In genomic region chrX:47452112-47452511, GRCh38 we compare ENCODE assay signal across 36 cellular contexts.
"Had no signal": no experiment of that assay in that cellular context is flagged by ENCODE, and none has a peak within 500 bp of the region (broad histone marks: within the 10 kb centered on the region; RNA-seq: fewer than 3 reads in every experiment).

No MANE protein-coding gene starts in this region.

- H3K27me3 Mint-ChIP-seq: activated B cell treated with CpG ODN at 0.5 μM for 24 hours; activated CD4-positive, alpha-beta memory T cell treated with anti-CD3 and anti-CD28 coated beads for 36 hours; activated CD4-positive, alpha-beta T cell treated with anti-CD3 and anti-CD28 coated beads, Interleukin-2, amount 10 ng/mL, durations not matched to agents 24 days and 14 days; activated CD8-positive, alpha-beta T cell treated with anti-CD3 and anti-CD28 coated beads for 36 hours; activated naive CD8-positive, alpha-beta T cell treated with anti-CD3 and anti-CD28 coated beads for 36 hours; activated T-helper 17 cell treated with anti-CD3 and anti-CD28 coated beads, Interleukin-2, amount 50 U/mL, for 72 hours had no signal

- H3K4me1 Mint-ChIP-seq: activated CD4-positive, alpha-beta T cell treated with anti-CD3 and anti-CD28 coated beads, Interleukin-2, amount 10 ng/mL, durations not matched to agents 24 days and 14 days; activated naive CD8-positive, alpha-beta T cell treated with anti-CD3 and anti-CD28 coated beads for 36 hours; activated T-helper 17 cell treated with anti-CD3 and anti-CD28 coated beads, Interleukin-2, amount 50 U/mL, for 72 hours; brain had no signal

- H3K4me1 ChIP-seq: adrenal gland had no signal

- H3K36me3 ChIP-seq: adrenal gland, cardiac muscle cell had no signal

- DNase-seq: activated B cell treated with CpG ODN at 0.5 μM for 24 hours; activated CD4-positive, alpha-beta memory T cell treated with anti-CD3 and anti-CD28 coated beads for 36 hours; activated CD4-positive, alpha-beta T cell treated with anti-CD3 and anti-CD28 coated beads for 4 hours; activated CD4-positive, alpha-beta T cell treated with anti-CD3 and anti-CD28 coated beads, Interleukin-2, amount 10 ng/mL, durations not matched to agents 24 days and 14 days; activated CD4-positive, alpha-beta T cell treated with anti-CD3 and anti-CD28 coated beads, Interleukin-2, amount 50 U/mL, for 1 hour; activated CD4-positive, alpha-beta T cell treated with anti-CD3 and anti-CD28 coated beads, Interleukin-2, amount 50 U/mL, for 4 hours; activated CD4-positive, CD25-positive, alpha-beta regulatory T cell treated with anti-CD3 and anti-CD28 coated beads, Interleukin-2, amount 50 U/mL, for 72 hours; activated CD8-positive, alpha-beta memory T cell treated with anti-CD3 and anti-CD28 coated beads, Interleukin-2, amount 50 U/mL, for 4 hours; activated CD8-positive, alpha-beta T cell treated with anti-CD3 and anti-CD28 coated beads for 36 hours; activated effector memory CD4-positive, alpha-beta T cell treated with anti-CD3 and anti-CD28 coated beads, Interleukin-2, amount 50 U/mL, for 16 hours; activated gamma-delta T cell treated with Interleukin-2 at 50 U/mL for 16 hours; activated naive CD4-positive, alpha-beta T cell; activated naive CD4-positive, alpha-beta T cell treated with anti-CD3 and anti-CD28 coated beads for 36 hours; activated naive CD4-positive, alpha-beta T cell treated with anti-CD3 and anti-CD28 coated beads, Interleukin-2, amount 50 U/mL, for 16 hours; activated naive CD8-positive, alpha-beta T cell treated with anti-CD3 and anti-CD28 coated beads for 36 hours; activated T-cell treated with anti-CD3 and anti-CD28 coated beads for 4 hours; activated T-cell treated with anti-CD3 and anti-CD28 coated beads, Interleukin-2, amount 50 U/mL, for 1 hour; activated T-cell treated with anti-CD3 and anti-CD28 coated beads, Interleukin-2, amount 50 U/mL, for 4 hours; activated T-cell treated with anti-CD3 and anti-CD28 coated beads, Interleukin-2, amount 50 U/mL, for 72 hours; adrenal gland; amniotic stem cell; aorta; central memory CD4-positive, alpha-beta T cell; T-helper 1 cell; T-helper 2 cell; T-helper 9 cell had no signal

- FAIRE-seq: bronchial epithelial cell, TTC549 had no signal

- H3K27me3 ChIP-seq: adrenal gland, cardiac muscle cell had no signal

- H3K4me3 Mint-ChIP-seq: activated B cell treated with CpG ODN at 0.5 μM for 24 hours; activated CD4-positive, alpha-beta memory T cell treated with anti-CD3 and anti-CD28 coated beads for 36 hours; activated CD4-positive, alpha-beta T cell treated with anti-CD3 and anti-CD28 coated beads, Interleukin-2, amount 10 ng/mL, durations not matched to agents 24 days and 14 days; activated CD8-positive, alpha-beta T cell treated with anti-CD3 and anti-CD28 coated beads for 36 hours; activated naive CD4-positive, alpha-beta T cell treated with anti-CD3 and anti-CD28 coated beads for 36 hours; activated naive CD8-positive, alpha-beta T cell treated with anti-CD3 and anti-CD28 coated beads for 36 hours; activated T-cell treated with anti-CD3 and anti-CD28 coated beads, Interleukin-2, amount 50 U/mL, for 4 hours; activated T-cell treated with anti-CD3 and anti-CD28 coated beads, Interleukin-2, amount 50 U/mL, for 72 hours; activated T-helper 1 cell treated with anti-CD3 and anti-CD28 coated beads, Interleukin-12 subunit alpha, Interleukin-12 subunit beta, Interleukin-2, Interleukin-4 antibody, amounts not matched to agents 30 ng/mL and 10 ng/mL and 1 ng/mL, durations not matched to agents 14 hours and 24 hours and 36 hours; activated T-helper 17 cell treated with anti-CD3 and anti-CD28 coated beads, Interleukin-2, amount 50 U/mL, for 72 hours; brain; T-helper 1 cell treated with Interleukin-12 subunit alpha and Interleukin-12 subunit beta and Interleukin-4 antibody, amounts not matched to agents 30 μg/mL and 1 μg/mL, for 36 hours; T-helper 2 cell treated with Interferon-gamma antibody and Interleukin-4, amounts not matched to agents 5 μg/mL and 100 μg/mL, for 36 hours had no signal

- H3K27ac ChIP-seq: adrenal gland, cardiac muscle cell, VCaP had no signal

- H3K4me3 ChIP-seq: adrenal gland, cardiac muscle cell had no signal

- H3K27ac Mint-ChIP-seq: activated B cell treated with CpG ODN at 0.5 μM for 24 hours; activated CD4-positive, alpha-beta memory T cell treated with anti-CD3 and anti-CD28 coated beads for 36 hours; activated CD4-positive, alpha-beta T cell treated with anti-CD3 and anti-CD28 coated beads, Interleukin-2, amount 10 ng/mL, durations not matched to agents 24 days and 14 days; activated CD8-positive, alpha-beta T cell treated with anti-CD3 and anti-CD28 coated beads for 36 hours; activated naive CD4-positive, alpha-beta T cell treated with anti-CD3 and anti-CD28 coated beads for 36 hours; activated naive CD4-positive, alpha-beta T cell treated with anti-CD3 and anti-CD28 coated beads, Interleukin-2, amount 50 U/mL, for 72 hours; activated naive CD8-positive, alpha-beta T cell treated with anti-CD3 and anti-CD28 coated beads for 36 hours; activated T-cell treated with anti-CD3 and anti-CD28 coated beads, Interleukin-2, amount 50 U/mL, for 72 hours; activated T-helper 1 cell treated with anti-CD3 and anti-CD28 coated beads, Interleukin-12 subunit alpha, Interleukin-12 subunit beta, Interleukin-2, Interleukin-4 antibody, amounts not matched to agents 30 ng/mL and 10 ng/mL and 1 ng/mL, durations not matched to agents 14 hours and 24 hours and 36 hours; activated T-helper 17 cell treated with anti-CD3 and anti-CD28 coated beads, Interleukin-2, amount 50 U/mL, for 72 hours; brain; T-helper 1 cell treated with Interleukin-12 subunit alpha and Interleukin-12 subunit beta and Interleukin-4 antibody, amounts not matched to agents 30 μg/mL and 1 μg/mL, for 36 hours; T-helper 2 cell treated with Interferon-gamma antibody and Interleukin-4, amounts not matched to agents 5 μg/mL and 100 μg/mL, for 36 hours had no signal
